ENCODE assay signal across 8 cellular contexts in genomic region chr11:122843281-122844150, GRCh38. TPM values are rescaled to one million over a fixed set of nuclear protein-coding genes. Genes with fewer than 3 reads are reported as not detected.
DNase-seq lines count a peak whose midpoint lies in the region; ATAC-seq and TF ChIP-seq lines count a peak whose summit lies in the region.

No MANE protein-coding gene starts in this region.

- no peak for TF ChIP-seq CTCF in H9 (conservative IDR thresholded peaks at IDR 0.05)

- no peaks in the 10 kb centered on the region for H3K4me1 ChIP-seq in H9 (ENCODE audit: insufficient read depth, low read length)

- no peak overlapping the region for H4K5ac ChIP-seq in H9 (ENCODE audit: insufficient read length, low read depth, low read length)

- H3K4ac ChIP-seq in H9 (ENCODE audit: low read depth, low read length), result no peak overlapping the region

- no peak overlapping the region for H3K27ac ChIP-seq in H9 (ENCODE audit: insufficient read length, low read depth, low read length)

- no peaks in the 10 kb centered on the region for H3K9me3 ChIP-seq in H9 (ENCODE audit: control insufficient read depth, low read depth, low read length)

- H2AFZ ChIP-seq in H9 (ENCODE audit: low read length), result no peak overlapping the region

- no peak overlapping the region for H3K18ac ChIP-seq in H9 (ENCODE audit: insufficient read length, low read depth, low read length)

- H3K14ac ChIP-seq in H9 (ENCODE audit: insufficient read depth, low read length), result no peak overlapping the region

- H2BK5ac ChIP-seq in H9 (ENCODE audit: insufficient read length, low read length), result no peak overlapping the region

- no peak overlapping the region for H4K8ac ChIP-seq in H9 (replicated peaks; ENCODE audit: insufficient read length, low read depth, low read length)

- DNase-seq in activated T-cell treated with anti-CD3 and anti-CD28 coated beads for 24 hours (ENCODE audit: low read depth) (peak; percentile 36), activated T-cell treated with anti-CD3 and anti-CD28 coated beads for 4 hours (no peak), NCI-H446 treated with DMSO at 0.1 percent for 48 hours (lab: John Stamatoyannopoulos, UW) (no peak), H9 (no peak)
- DNase-seq in activated CD8-positive, alpha-beta memory T cell treated with anti-CD3 and anti-CD28 coated beads, Interleukin-2, amount 50 U/mL, for 48 hours, result peak; percentile 68
- peak in 1 of 2 donors; percentile 77 for DNase-seq in stimulated activated effector memory CD8-positive, alpha-beta T cell treated with anti-CD3 and anti-CD28 coated beads, Interleukin-12 subunit alpha, Interleukin-12 subunit beta, amount 100 ng/mL, for 72 hours (ENCODE audit: low spot score in 2 of 2)

- WGBS in H9 (ENCODE audit: extremely low coverage, insufficient read length, low lambda C conversion rate), result no CpG with 5 or more reads among the region's 10 CpGs

- H4K20me1 ChIP-seq in H9 (ENCODE audit: control insufficient read depth, insufficient read depth, insufficient read length), result no peaks in the 10 kb centered on the region

- no peak overlapping the region for H3K4me2 ChIP-seq in H9 (ENCODE audit: insufficient read depth, insufficient read length, low read length)

- H2AK5ac ChIP-seq in H9 (ENCODE audit: insufficient read length, low read length), result no peak overlapping the region

- peak overlapping the region; percentile 58 for H3K4me3 Mint-ChIP-seq in stimulated activated effector memory CD8-positive, alpha-beta T cell treated with anti-CD3 and anti-CD28 coated beads, Interleukin-12 subunit alpha, Interleukin-12 subunit beta, amount 100 ng/mL, for 72 hours
- no peak overlapping the region for H3K4me3 Mint-ChIP-seq in H9

- H3K9ac ChIP-seq in H9 (ENCODE audit: extremely low read depth, insufficient read length, low read length), result no peak overlapping the region

- no peaks in the 10 kb centered on the region for H3K79me1 ChIP-seq in H9 (ENCODE audit: insufficient read depth, low read depth, low read length, poor library complexity, severe bottlenecking)

- H2BK15ac ChIP-seq in H9 (ENCODE audit: low read depth, low read length), result no peak overlapping the region

- no peak overlapping the region for H3K23ac ChIP-seq in H9 (ENCODE audit: insufficient read length, low read depth, low read length)

- H3K79me2 ChIP-seq in H9 (ENCODE audit: insufficient read depth, low read length), result no peaks in the 10 kb centered on the region

- no peaks in the 10 kb centered on the region for H3K23me2 ChIP-seq in H9 (ENCODE audit: insufficient read length, low read depth, low read length, poor library complexity, severe bottlenecking)

- H2BK20ac ChIP-seq in H9 (ENCODE audit: low read depth, low read length, poor library complexity, severe bottlenecking), result no peak overlapping the region

- ATAC-seq in HG03354 (IDR thresholded peaks at IDR 0.05; ENCODE audit: poor library complexity, severe bottlenecking, unreplicated experiment) (peak; percentile 87), HG03025 (IDR thresholded peaks at IDR 0.05; ENCODE audit: low FRiP score, unreplicated experiment) (no peak)
- ATAC-seq in stimulated activated effector memory CD8-positive, alpha-beta T cell treated with anti-CD3 and anti-CD28 coated beads, Interleukin-12 subunit alpha, Interleukin-12 subunit beta, amount 100 ng/mL, for 72 hours, result peak; percentile 94

- H3K27me3 ChIP-seq in H9 (ENCODE audit: insufficient read depth, low read length), result no peaks in the 10 kb centered on the region

- no peaks in the 10 kb centered on the region for H3K27me3 Mint-ChIP-seq in H9 (ENCODE audit: low read depth)

- peak overlapping the region; percentile 68 for H3K27ac Mint-ChIP-seq in stimulated activated effector memory CD8-positive, alpha-beta T cell treated with anti-CD3 and anti-CD28 coated beads, Interleukin-12 subunit alpha, Interleukin-12 subunit beta, amount 100 ng/mL, for 72 hours
- H3K27ac Mint-ChIP-seq in H9, result no peak overlapping the region

- no peak overlapping the region for H3T11ph ChIP-seq in H9 (ENCODE audit: low read length)

- no peaks in the 10 kb centered on the region for H3K9me3 Mint-ChIP-seq in stimulated activated effector memory CD8-positive, alpha-beta T cell treated with anti-CD3 and anti-CD28 coated beads, Interleukin-12 subunit alpha, Interleukin-12 subunit beta, amount 100 ng/mL, for 72 hours
- H3K9me3 Mint-ChIP-seq in H9, result no peaks in the 10 kb centered on the region; a peak in 1 of 5 replicates

- H3K36me3 Mint-ChIP-seq in stimulated activated effector memory CD8-positive, alpha-beta T cell treated with anti-CD3 and anti-CD28 coated beads, Interleukin-12 subunit alpha, Interleukin-12 subunit beta, amount 100 ng/mL, for 72 hours, result peaks cover 34% of the 10 kb centered on the region
- H3K36me3 Mint-ChIP-seq in H9 (ENCODE audit: insufficient read depth in 1 of 3, low read depth in 3 of 3), result no peaks in the 10 kb centered on the region

- no peak overlapping the region for H2BK120ac ChIP-seq in H9 (ENCODE audit: low read depth, low read length, poor library complexity, severe bottlenecking)

- no peak overlapping the region for H4K91ac ChIP-seq in H9 (ENCODE audit: insufficient read length, low read depth, low read length)

- no peak overlapping the region for H2BK12ac ChIP-seq in H9 (ENCODE audit: insufficient read length, low read depth, low read length)

- H3K56ac ChIP-seq in H9 (ENCODE audit: insufficient read length, low read depth, low read length), result no peak overlapping the region

- H3K4me1 Mint-ChIP-seq in stimulated activated effector memory CD8-positive, alpha-beta T cell treated with anti-CD3 and anti-CD28 coated beads, Interleukin-12 subunit alpha, Interleukin-12 subunit beta, amount 100 ng/mL, for 72 hours, result peaks cover 67% of the 10 kb centered on the region
- no peaks in the 10 kb centered on the region for H3K4me1 Mint-ChIP-seq in H9

RNA-seq across cellular contexts. Expression of gene CRTAM, which starts 5.2 kb away (rescaled TPM):
- not detected in 2 replicates for total RNA-seq in H9 (2021)

RNA-seq across cellular contexts. Expression of gene JHY, which starts 39.0 kb away (rescaled TPM):
- total RNA-seq in H9 (2021), result 0.50 and 0.79 TPM in 2 replicates

Comparison
In these comparisons a context has a peak if more than half of its experiments do, and no peak if none do; other contexts are left out.
1. DNase-seq: peak in activated T-cell treated with anti-CD3 and anti-CD28 coated beads for 24 hours (single experiment) and activated CD8-positive, alpha-beta memory T cell treated with anti-CD3 and anti-CD28 coated beads, Interleukin-2, amount 50 U/mL, for 48 hours (single experiment); none in activated T-cell treated with anti-CD3 and anti-CD28 coated beads for 4 hours (single experiment), NCI-H446 treated with DMSO at 0.1 percent for 48 hours (single experiment) and H9 (single experiment).